Comparison of ENCODE assay signal across 21 cellular contexts in genomic region chr3:64111083-64111482, GRCh38.
DNase-seq lines count a peak whose midpoint lies in the region; ATAC-seq, FAIRE-seq and TF ChIP-seq lines count a peak whose summit lies in the region.
"Had no signal": no experiment of that assay in that cellular context is flagged by ENCODE, and none has a peak within 500 bp of the region (broad histone marks: within the 10 kb centered on the region; RNA-seq: fewer than 3 reads in every experiment).

No MANE protein-coding gene starts in this region.

- TF ChIP-seq CTCF in HepG2 (CRISPR knock-in tag; IDR thresholded peaks at IDR 0.05) = no peak
- TF ChIP-seq CTCF in right lobe of liver (IDR thresholded peaks at IDR 0.05) = no peak
- TF ChIP-seq CTCF in neural crest cell (conservative IDR thresholded peaks at IDR 0.05) = no peak
- no peak for TF ChIP-seq CTCF in tibial nerve (IDR thresholded peaks at IDR 0.05)

- H3K4me2 ChIP-seq in HepG2 (ENCODE audit: low read depth, low read length) = no peak overlapping the region
- H3K4me2 ChIP-seq: BLaER1 treated with 17β-estradiol and CSF1 and Interleukin-3, amounts not matched to agents 10 nM and 100 nM; GM23338 had no signal

- no peaks in the 10 kb centered on the region for H3K79me2 ChIP-seq in HepG2 (ENCODE audit: insufficient read depth, low read length)

- intact Hi-C loops in HepG2 (cut with micrococcal nuclease; ENCODE audit: unreplicated experiment) (no loop called here), right lobe of liver (cut with DNase I) (no loop called here)

- H3K9me3 ChIP-seq in HepG2 (ENCODE audit: low read length) = no peaks in the 10 kb centered on the region
- no peaks in the 10 kb centered on the region for H3K9me3 ChIP-seq in right lobe of liver
- H3K9me3 ChIP-seq in tibial nerve = peaks cover 0 to 8% (median 3%) of the 10 kb centered on the region in 4 donors
- H3K9me3 ChIP-seq: BE2C had no signal

- no peaks in the 10 kb centered on the region for H3K27me3 Mint-ChIP-seq in neural crest cell (ENCODE audit: low read depth)

- 81% methylated on average over 2 of the region's 2 CpGs for WGBS in HepG2 (ENCODE audit: low lambda C conversion rate)
- 93% methylated on average over 2 of the region's 2 CpGs for WGBS in right lobe of liver (ENCODE audit: insufficient coverage, low coverage, low lambda C conversion rate, missing lambda C conversion rate)
- WGBS in tibial nerve, 2 donors = 71% methylated on average over 2 of the region's 2 CpGs

- DNase-seq in HepG2 (ENCODE audit: low spot score) (no peak), right lobe of liver (no peak), neural crest cell (ENCODE audit: low read depth, low spot score) (no peak), tibial nerve (ENCODE audit: low spot score in 2 of 2) (no peak), AML-193 (lab: John Stamatoyannopoulos, UW) (no peak)
- DNase-seq: BE2C; CD4-positive, alpha-beta T cell; CD8-positive, alpha-beta memory T cell; DMS53; DMS79 treated with DMSO at 0.1 percent for 48 hours; GF-D8; H9 had no signal

- TF ChIP-seq EP300 in HepG2 (IDR thresholded peaks at IDR 0.05; ENCODE audit: low read depth in 2 of 2, low read length in 2 of 2) (no peak), HepG2 (CRISPR knock-in tag; IDR thresholded peaks at IDR 0.05; ENCODE audit: borderline replicate concordance) (no peak), tibial nerve (IDR thresholded peaks at IDR 0.05) (no peak)

- H3K4me3 ChIP-seq in HepG2 (replicated peaks in 1 of 3; ENCODE audit: insufficient read depth in 1 of 3, low read depth in 2 of 3, low read length in 3 of 3) (no peak overlapping the region), right lobe of liver (no peak overlapping the region), tibial nerve (no peak overlapping the region)
- H3K4me3 ChIP-seq: BLaER1 treated with 17β-estradiol and CSF1 and Interleukin-3, amounts not matched to agents 10 nM and 100 nM; GM23338 had no signal

- CTCF ChIA-PET in HepG2 (lab: Yijun Ruan, JAX; ENCODE audit: low intra/inter-chr PET ratio, low total read pairs) = no interaction called here

- BruUV-seq in HepG2 (replicated peaks; lab: Mats Ljungman, UMichigan) = no TSS peak

- H3K4me1 Mint-ChIP-seq in neural crest cell = peaks cover 69% of the 10 kb centered on the region
- H3K4me1 Mint-ChIP-seq: CD14-positive monocyte; CD8-positive, alpha-beta memory T cell had no signal

- peaks cover 14% of the 10 kb centered on the region for H3K9me3 Mint-ChIP-seq in neural crest cell

- H2AFZ ChIP-seq in HepG2 (ENCODE audit: low read length) = no peak overlapping the region
- H2AFZ ChIP-seq: GM23338 had no signal

- in situ Hi-C loops in HepG2 (cut with HindIII; ENCODE audit: extremely low pct_ligation_motif_present, low pct_unique_long_range_greater_than_20kb) = no loop called here

- H3K4me3 Mint-ChIP-seq in neural crest cell = no peak overlapping the region
- H3K4me3 Mint-ChIP-seq: CD14-positive monocyte; CD4-positive, alpha-beta T cell; CD8-positive, alpha-beta memory T cell; GM23338; H9 had no signal

- no peak for TF ChIP-seq RAD21 in HepG2 (CRISPR knock-in tag; IDR thresholded peaks at IDR 0.05)

- peaks cover 17% of the 10 kb centered on the region for H3K36me3 Mint-ChIP-seq in neural crest cell (ENCODE audit: low read depth)
- H3K36me3 Mint-ChIP-seq: CD14-positive monocyte had no signal

- peak overlapping the region; percentile 52 for H3K27ac Mint-ChIP-seq in neural crest cell (ENCODE audit: unreplicated experiment)
- H3K27ac Mint-ChIP-seq: CD14-positive monocyte; CD4-positive, alpha-beta T cell; CD8-positive, alpha-beta memory T cell; GM23338 had no signal

- H4K20me1 ChIP-seq in HepG2 (ENCODE audit: insufficient read depth, low read length) = no peaks in the 10 kb centered on the region
- H4K20me1 ChIP-seq: BLaER1 treated with 17β-estradiol and CSF1 and Interleukin-3, amounts not matched to agents 10 nM and 100 nM had no signal

- POLR2A ChIA-PET in HepG2 (lab: Yijun Ruan, JAX) = no interaction called here

- no peak for FAIRE-seq in HepG2 (lab: Jason Lieb, UNC)
- FAIRE-seq: A204.1, GM12892, GM19239 had no signal

- H3K27ac ChIP-seq in HepG2 (ENCODE audit: extremely low read length, insufficient read depth, low read length) = no peak overlapping the region
- no peak overlapping the region for H3K27ac ChIP-seq in right lobe of liver
- peak overlapping the region in 3 of 4 donors; percentile 44 to 88 (median 83) for H3K27ac ChIP-seq in tibial nerve
- H3K27ac ChIP-seq: 22Rv1; BLaER1 treated with 17β-estradiol and CSF1 and Interleukin-3, amounts not matched to agents 10 nM and 100 nM had no signal

- TF ChIP-seq POLR2A in HepG2 (IDR thresholded peaks at IDR 0.05; ENCODE audit: insufficient read depth in 1 of 2, low read depth in 2 of 2, low read length in 2 of 2) = no peak
- TF ChIP-seq POLR2A in right lobe of liver (IDR thresholded peaks at IDR 0.05) = no peak
- no peak for TF ChIP-seq POLR2A in tibial nerve (IDR thresholded peaks at IDR 0.05)

- H3K36me3 ChIP-seq in HepG2 (replicated peaks in 1 of 2; ENCODE audit: control insufficient read depth in 1 of 2, insufficient read depth in 2 of 2, low read length in 2 of 2) (no peaks in the 10 kb centered on the region), right lobe of liver (no peaks in the 10 kb centered on the region), tibial nerve (peaks cover 0 to 3% (median 0%) of the 10 kb centered on the region in 3 donors)
- H3K36me3 ChIP-seq: BE2C had no signal

- peaks cover 43% of the 10 kb centered on the region for H3K4me1 ChIP-seq in HepG2 (ENCODE audit: insufficient read depth, low read length)
- H3K4me1 ChIP-seq in right lobe of liver = no peaks in the 10 kb centered on the region
- peaks cover 0 to 72% (median 19%) of the 10 kb centered on the region in 4 donors for H3K4me1 ChIP-seq in tibial nerve
- H3K4me1 ChIP-seq: BLaER1 treated with 17β-estradiol and CSF1 and Interleukin-3, amounts not matched to agents 10 nM and 100 nM had no signal

- ATAC-seq in HepG2 (no peak), right lobe of liver (no peak), GM21786 (IDR thresholded peaks at IDR 0.05; ENCODE audit: unreplicated experiment) (no peak)
- ATAC-seq: GM23338, HCT116 had no signal

- H3K27me3 ChIP-seq in HepG2 (ENCODE audit: control insufficient read depth in 1 of 2, insufficient read depth in 2 of 2, low read length in 2 of 2) (no peaks in the 10 kb centered on the region; a peak in 1 of 5 replicates), right lobe of liver (no peaks in the 10 kb centered on the region), tibial nerve (no peaks in the 10 kb centered on the region)
- H3K27me3 ChIP-seq: BE2C; BLaER1 treated with 17β-estradiol and CSF1 and Interleukin-3, amounts not matched to agents 10 nM and 100 nM had no signal

- H3K9ac ChIP-seq in HepG2 (ENCODE audit: insufficient read depth, low read depth, low read length) = no peak overlapping the region
- H3K9ac ChIP-seq: BLaER1 treated with 17β-estradiol and CSF1 and Interleukin-3, amounts not matched to agents 10 nM and 100 nM had no signal

TF ChIP-seq in HepG2, 621 proteins besides CTCF, POLR2A, EP300 and RAD21:
- TF ChIP-seq CCDC6 (CRISPR knock-in tag; IDR thresholded peaks at IDR 0.05) (no peak), TCF12 (IDR thresholded peaks at IDR 0.05) (no peak), TCF12 (CRISPR knock-in tag; IDR thresholded peaks at IDR 0.05) (no peak), ZNF629 (CRISPR knock-in tag; conservative IDR thresholded peaks at IDR 0.05) (peak; percentile 49; the same call in 1 of the 2 replicates), ZNF709 (CRISPR knock-in tag; IDR thresholded peaks at IDR 0.05) (no peak), NCOA2 (CRISPR knock-in tag; IDR thresholded peaks at IDR 0.05) (no peak), HOXA9 (CRISPR knock-in tag; IDR thresholded peaks at IDR 0.05; ENCODE audit: borderline replicate concordance) (no peak)

Comparison
In these comparisons a context has a peak if more than half of its experiments do, and no peak if none do; other contexts are left out.
1. H3K27ac ChIP-seq: peak in tibial nerve (3 of 4); none in HepG2 (single experiment) and right lobe of liver (0 of 3).